27 cellular contexts compared by ENCODE assay signal in genomic region chr22:28656156-28656555, GRCh38. TPM values are rescaled to one million over a fixed set of nuclear protein-coding genes. Genes with fewer than 3 reads are reported as not detected.
DNase-seq lines count a peak whose midpoint lies in the region; ATAC-seq, FAIRE-seq and TF ChIP-seq lines count a peak whose summit lies in the region.
"Had no signal": no experiment of that assay in that cellular context is flagged by ENCODE, and none has a peak within 500 bp of the region (broad histone marks: within the 10 kb centered on the region; RNA-seq: fewer than 3 reads in every experiment).

No MANE protein-coding gene starts in this region.

- intact Hi-C loops in heart left ventricle (cut with DNase I) (no loop called here), K562 (cut with micrococcal nuclease) (no loop called here)

- H3K4me1 ChIP-seq in cardiac muscle cell (ENCODE audit: low read depth) (peaks cover 8% of the 10 kb centered on the region), heart left ventricle (no peaks in the 10 kb centered on the region), K562 (replicated peaks in 1 of 2; ENCODE audit: control insufficient read depth in 2 of 2, insufficient read depth in 2 of 2, low read length in 2 of 2) (peaks cover 9% of the 10 kb centered on the region in 2 experiments; a peak in 4 of 5 replicates), mesendoderm (ENCODE audit: control insufficient read depth, low read depth, low read length) (no peaks in the 10 kb centered on the region), gastroesophageal sphincter (no peaks in the 10 kb centered on the region)
- H3K4me1 ChIP-seq: SJCRH30 had no signal

- H3K36me3 ChIP-seq in cardiac muscle cell (no peaks in the 10 kb centered on the region), heart left ventricle (peaks cover 0 to 5% (median 0%) of the 10 kb centered on the region in 9 donors), K562 (ENCODE audit: control insufficient read depth, insufficient read depth, low read length) (no peaks in the 10 kb centered on the region), mesendoderm (ENCODE audit: control insufficient read depth, insufficient read depth, low read length) (no peaks in the 10 kb centered on the region), gastroesophageal sphincter (no peaks in the 10 kb centered on the region)
- H3K36me3 ChIP-seq: SJCRH30 had no signal

- no peaks in the 10 kb centered on the region for H3K4me1 Mint-ChIP-seq in osteocyte (ENCODE audit: unreplicated experiment)
- no peaks in the 10 kb centered on the region for H3K4me1 Mint-ChIP-seq in activated T-cell treated with anti-CD3 and anti-CD28 coated beads, Interleukin-2, amount 50 U/mL, for 4 hours (ENCODE audit: low read depth)

- H3K27me3 Mint-ChIP-seq in osteocyte (ENCODE audit: unreplicated experiment), result no peaks in the 10 kb centered on the region
- H3K27me3 Mint-ChIP-seq in activated T-cell treated with anti-CD3 and anti-CD28 coated beads, Interleukin-2, amount 50 U/mL, for 4 hours (ENCODE audit: low read depth), result peaks cover 62% of the 10 kb centered on the region

- no peaks in the 10 kb centered on the region for H3K9me3 Mint-ChIP-seq in osteocyte (ENCODE audit: unreplicated experiment)
- H3K9me3 Mint-ChIP-seq in activated T-cell treated with anti-CD3 and anti-CD28 coated beads, Interleukin-2, amount 50 U/mL, for 4 hours, result no peaks in the 10 kb centered on the region

- H3K27ac ChIP-seq in cardiac muscle cell (peak overlapping the region; percentile 47), heart left ventricle (no peak overlapping the region), K562 (ENCODE audit: extremely low read depth, low read depth, low read length) (peak overlapping the region; percentile 62), mesendoderm (ENCODE audit: low read depth, low read length) (no peak overlapping the region), gastroesophageal sphincter (no peak overlapping the region)
- H3K27ac ChIP-seq: C4-2B, HL-60, SJCRH30 had no signal

- no peak overlapping the region for H2BK15ac ChIP-seq in mesendoderm (replicated peaks; ENCODE audit: low read depth)

- peaks cover 14% of the 10 kb centered on the region for H3K36me3 Mint-ChIP-seq in osteocyte (ENCODE audit: unreplicated experiment)
- H3K36me3 Mint-ChIP-seq in activated T-cell treated with anti-CD3 and anti-CD28 coated beads, Interleukin-2, amount 50 U/mL, for 4 hours (ENCODE audit: insufficient read depth), result no peaks in the 10 kb centered on the region

- no peak overlapping the region for H3K27ac Mint-ChIP-seq in osteocyte (ENCODE audit: unreplicated experiment)

- no peak overlapping the region for H3K23ac ChIP-seq in mesendoderm (ENCODE audit: low read length)

- no peaks in the 10 kb centered on the region for H4K20me1 ChIP-seq in K562 (replicated peaks; ENCODE audit: control insufficient read depth, insufficient read depth, low read length)

- H2BK5ac ChIP-seq in mesendoderm (ENCODE audit: low read length), result no peak overlapping the region

- no peak for TF ChIP-seq RAD21 in K562 (CRISPR knock-in tag; conservative IDR thresholded peaks at IDR 0.05 in 1 of 2, IDR thresholded peaks at IDR 0.05 in 1 of 2)

- H3K9me1 ChIP-seq in K562 (ENCODE audit: control insufficient read depth, insufficient read depth, low read length), result no peaks in the 10 kb centered on the region

- DNase-seq in cardiac muscle cell (ENCODE audit: low read depth in 1 of 2, low spot score in 1 of 2) (peak in 1 of 2 donors; percentile 6), heart left ventricle (no peak), K562 (ENCODE audit: extremely low read depth in 1 of 4, low spot score in 3 of 4) (peak in 2 of 4 experiments; percentile 19 to 46), mesendoderm (peak; percentile 45), osteocyte (ENCODE audit: extremely low spot score, unreplicated experiment) (no peak), HEK293T (ENCODE audit: extremely low spot score) (no peak)
- no peak for DNase-seq in activated T-cell treated with anti-CD3 and anti-CD28 coated beads, Interleukin-2, amount 50 U/mL, for 4 hours
- DNase-seq: 8988T, DMS53, GDM1, GOT3, HCEC 1CT, KG1, NCI-H1092 treated with DMSO at 0.1 percent for 48 hours, NCI-H1436 treated with DMSO at 0.1 percent for 48 hours, NCI-H2029, NCI-H345, NCI-H524 treated with DMSO at 0.1 percent for 48 hours, OCI-M1, SJCRH30 had no signal

- ATAC-seq in heart left ventricle (no peak), K562 (peak; percentile 77), gastroesophageal sphincter (no peak)
- no peak for ATAC-seq in activated T-cell treated with anti-CD3 and anti-CD28 coated beads, Interleukin-2, amount 50 U/mL, for 4 hours

- in situ Hi-C loops in K562 (cut with MboI), result no loop called here

- BruUV-seq in K562 (replicated peaks; lab: Mats Ljungman, UMichigan), result no TSS peak

- H3K9me3 ChIP-seq in cardiac muscle cell (ENCODE audit: low read depth) (no peaks in the 10 kb centered on the region), heart left ventricle (peaks cover 0 to 6% (median 0%) of the 10 kb centered on the region in 12 donors), K562 (replicated peaks; ENCODE audit: control insufficient read depth, insufficient read depth, low read depth, low read length) (no peaks in the 10 kb centered on the region), gastroesophageal sphincter (no peaks in the 10 kb centered on the region)
- H3K9me3 ChIP-seq: SJCRH30 had no signal

- no peak overlapping the region for H2BK120ac ChIP-seq in mesendoderm (ENCODE audit: low read depth, low read length)

- no peak overlapping the region for H2AK5ac ChIP-seq in mesendoderm (ENCODE audit: low read length)

- FAIRE-seq in K562 (lab: Jason Lieb, UNC), result peak; percentile 66
- FAIRE-seq: D721Med, GM18507, RCC 7860 had no signal

- peak overlapping the region; percentile 10 for H3K56ac ChIP-seq in mesendoderm (ENCODE audit: low read length)

- TF ChIP-seq EP300 in K562 (IDR thresholded peaks at IDR 0.05; ENCODE audit: low read length), result no peak; the same call in 1 of the 2 replicates
- TF ChIP-seq EP300 in gastroesophageal sphincter (IDR thresholded peaks at IDR 0.05), result no peak

- CTCF ChIA-PET in K562 (lab: Yijun Ruan, JAX; ENCODE audit: low intra/inter-chr PET ratio), result no interaction called here
- CTCF ChIA-PET in HEK293T (lab: Yijun Ruan, JAX), result no interaction called here

- TF ChIP-seq CTCF in cardiac muscle cell (IDR thresholded peaks at IDR 0.05; ENCODE audit: low read depth, low read length), result no peak
- TF ChIP-seq CTCF in heart left ventricle (IDR thresholded peaks at IDR 0.05), result no peak
- no peak for TF ChIP-seq CTCF in K562 (IDR thresholded peaks at IDR 0.05 in 2 of 3, conservative IDR thresholded peaks at IDR 0.05 in 1 of 3; ENCODE audit: insufficient read depth in 2 of 3, low read depth in 1 of 3, low read length in 3 of 3)
- no peak for TF ChIP-seq CTCF in osteocyte (IDR thresholded peaks at IDR 0.05)
- TF ChIP-seq CTCF in gastroesophageal sphincter (IDR thresholded peaks at IDR 0.05), result no peak

- peak overlapping the region; percentile 52 for H3K4me2 ChIP-seq in K562 (ENCODE audit: insufficient read depth, low read length)
- no peak overlapping the region for H3K4me2 ChIP-seq in mesendoderm (ENCODE audit: low read length)

- no peak overlapping the region for H3K4ac ChIP-seq in mesendoderm (ENCODE audit: low read depth, low read length)

- no peak overlapping the region for H3K4me3 ChIP-seq in cardiac muscle cell
- H3K4me3 ChIP-seq in heart left ventricle, result no peak overlapping the region
- H3K4me3 ChIP-seq in K562, result no peak overlapping the region
- no peak overlapping the region for H3K4me3 ChIP-seq in mesendoderm (ENCODE audit: low read length)
- no peak overlapping the region for H3K4me3 ChIP-seq in gastroesophageal sphincter
- H3K4me3 ChIP-seq: SJCRH30 had no signal

- H3K79me2 ChIP-seq in K562 (ENCODE audit: control insufficient read depth, insufficient read depth, low read length) (peaks cover 8% of the 10 kb centered on the region; the same call in 1 of the 3 replicates), mesendoderm (ENCODE audit: control insufficient read depth, insufficient read depth, low read length) (no peaks in the 10 kb centered on the region)

- no peak overlapping the region for H3K18ac ChIP-seq in mesendoderm (ENCODE audit: low read length)

- 57 to 71% (median 67%) methylated on average over 3 of the region's 3 CpGs for WGBS in heart left ventricle, 4 donors
- 3% methylated on average over 3 of the region's 3 CpGs for WGBS in K562 (ENCODE audit: insufficient coverage, low coverage, missing lambda C conversion rate)
- WGBS in mesendoderm (ENCODE audit: extremely low coverage, insufficient coverage, low lambda C conversion rate), result no CpG with 5 or more reads among the region's 3 CpGs
- WGBS in gastroesophageal sphincter (ENCODE audit: low coverage in 1 of 2), 2 donors, result 80 to 87% methylated on average over 3 of the region's 3 CpGs

- H3K27me3 ChIP-seq in cardiac muscle cell, result no peaks in the 10 kb centered on the region
- no peaks in the 10 kb centered on the region for H3K27me3 ChIP-seq in heart left ventricle
- no peaks in the 10 kb centered on the region for H3K27me3 ChIP-seq in K562 (ENCODE audit: control insufficient read depth in 2 of 2, insufficient read depth in 2 of 2, low read length in 2 of 2)
- no peaks in the 10 kb centered on the region for H3K27me3 ChIP-seq in mesendoderm (ENCODE audit: insufficient read depth, low read length, poor library complexity)
- no peaks in the 10 kb centered on the region for H3K27me3 ChIP-seq in gastroesophageal sphincter
- H3K27me3 ChIP-seq: SJCRH30 had no signal

- TF ChIP-seq POLR2A in heart left ventricle (IDR thresholded peaks at IDR 0.05), result no peak
- no peak for TF ChIP-seq POLR2A in K562 (conservative IDR thresholded peaks at IDR 0.05)
- TF ChIP-seq POLR2A in gastroesophageal sphincter (IDR thresholded peaks at IDR 0.05), result no peak

- no peaks in the 10 kb centered on the region for H3K79me1 ChIP-seq in mesendoderm (ENCODE audit: low read length)

- H2AFZ ChIP-seq in K562 (ENCODE audit: low read depth, low read length), result peak overlapping the region; percentile 54

- H3K4me3 Mint-ChIP-seq in osteocyte (ENCODE audit: unreplicated experiment), result no peak overlapping the region
- H3K4me3 Mint-ChIP-seq in activated T-cell treated with anti-CD3 and anti-CD28 coated beads, Interleukin-2, amount 50 U/mL, for 4 hours, result no peak overlapping the region

- peak overlapping the region in 1 of 2 experiments; percentile 39; a peak in 2 of 4 replicates for H3K9ac ChIP-seq in K562 (ENCODE audit: insufficient read depth in 1 of 2, low read depth in 2 of 2, low read length in 2 of 2)
- H3K9ac ChIP-seq in mesendoderm (ENCODE audit: low read length), result no peak overlapping the region

- H4K5ac ChIP-seq in mesendoderm (ENCODE audit: low read length), result no peak overlapping the region

- no peak overlapping the region for H4K8ac ChIP-seq in mesendoderm (ENCODE audit: low read depth, low read length)

- POLR2A ChIA-PET in K562 (lab: Yijun Ruan, JAX), result interaction anchor here (0.6 kb wide), 1 partner anchor 261 kb away, joined by 3 read pairs; no protein-coding TSS in a partner anchor
- POLR2A ChIA-PET in HEK293T (lab: Yijun Ruan, JAX), result no interaction called here

RNA-seq across cellular contexts. Expression of gene TTC28, which starts 23.5 kb away (rescaled TPM):
- total RNA-seq in cardiac muscle cell, result 57.5 and 109 TPM in 2 replicates
- 27.3 and 35.2 TPM in 2 replicates for polyA plus RNA-seq in cardiac muscle cell
- 10 to 100 TPM; 13.7 to 34.9 (median 23.0) TPM for total RNA-seq in heart left ventricle
- polyA plus RNA-seq in heart left ventricle, result 1 to 10 TPM; 5.1 to 5.3 TPM
- total RNA-seq in K562 (2011; cell fraction: chromatin; rRNA removed; ENCODE audit: low replicate concordance), result 50.8 and 59.9 TPM in 2 replicates
- total RNA-seq in K562 (2011; cell fraction: nucleolus; rRNA removed), result 15.0 and 23.2 TPM in 2 replicates
- 29.1 and 34.4 TPM in 2 replicates for total RNA-seq in K562 (2011; cell fraction: nucleoplasm; rRNA removed)
- 3.2 and 4.6 TPM in 2 replicates for total RNA-seq in K562 (2014; rRNA removed)
- 3.1 and 5.9 TPM in 2 replicates for total RNA-seq in K562 (2014; rRNA removed; fragmentation: Illumina TruSeq; extraction: Trizol)
- 3.1 and 4.4 TPM in 2 replicates for total RNA-seq in K562 (2015; rRNA removed; fragmentation: Illumina TruSeq; extraction: Trizol)
- total RNA-seq in K562 (2021), result 10.7 and 10.8 TPM in 2 replicates
- polyA plus RNA-seq in K562 (2011; rRNA removed), result 2.1 and 2.2 TPM in 2 replicates
- polyA plus RNA-seq in K562 (2011; cell fraction: cytosol; rRNA removed), result 0.83 and 1.4 TPM in 2 replicates
- polyA plus RNA-seq in K562 (2011; cell fraction: nucleus; rRNA removed), result 5.9 and 11.1 TPM in 2 replicates
- polyA plus RNA-seq in K562 (2012), result 4.1 and 5.4 TPM in 2 replicates
- polyA plus RNA-seq in K562 (2014; fragmentation: Illumina TruSeq; extraction: Trizol), result 2.9 and 3.9 TPM in 2 replicates
- polyA plus RNA-seq in K562 (2014; fragmentation: Nextera tagmentation; extraction: Ambion mirVana), result under 1 TPM; 0.22 to 0.72 TPM
- polyA plus RNA-seq in K562 (2014; rRNA removed), result 2.2 and 4.4 TPM in 2 replicates
- polyA minus RNA-seq in K562 (2011; rRNA and poly(A)+ RNA removed), result 7.0 and 9.1 TPM in 2 replicates
- 2.6 and 7.3 TPM in 2 replicates for polyA minus RNA-seq in K562 (2011; cell fraction: cytosol; rRNA and poly(A)+ RNA removed)
- 14.4 and 17.9 TPM in 2 replicates for polyA minus RNA-seq in K562 (2011; cell fraction: nucleus; rRNA and poly(A)+ RNA removed)
- 3.9 TPM for polyA plus RNA-seq in mesendoderm (2013, experiment 1 of 2)
- polyA plus RNA-seq in mesendoderm (2013, experiment 2 of 2), result 5.3 TPM
- total RNA-seq in osteocyte, result 68.7 and 70.3 TPM in 2 replicates
- 100 to 1,000 TPM in 1 of 4 donors, 10 to 100 TPM in 3; 35.1 to 138 (median 50.8) TPM for total RNA-seq in gastroesophageal sphincter
- under 1 TPM; 0.66 to 0.90 (median 0.71) TPM for total RNA-seq in activated T-cell treated with anti-CD3 and anti-CD28 coated beads, Interleukin-2, amount 50 U/mL, for 4 hours
- total RNA-seq: HT-29 had no signal

Comparison
In these comparisons a context has a peak if more than half of its experiments do, and no peak if none do; other contexts are left out.
1. H3K27ac ChIP-seq: peak in cardiac muscle cell (single experiment) and K562 (single experiment); none in heart left ventricle (0 of 12), mesendoderm (single experiment) and gastroesophageal sphincter (0 of 4).